ENCODE assay signal across 10 cellular contexts in genomic region chr4:99300934-99301333, GRCh38. TPM values are rescaled to one million over a fixed set of nuclear protein-coding genes. Genes with fewer than 3 reads are reported as not detected.
DNase-seq lines count a peak whose midpoint lies in the region; ATAC-seq and TF ChIP-seq lines count a peak whose summit lies in the region.
"Had no signal": no experiment of that assay in that cellular context is flagged by ENCODE, and none has a peak within 500 bp of the region (broad histone marks: within the 10 kb centered on the region; RNA-seq: fewer than 3 reads in every experiment).

No MANE protein-coding gene starts in this region.

- peak overlapping the region; percentile 23 for H3K27ac ChIP-seq in muscle layer of colon (ENCODE audit: low read depth, low read length)

- DNase-seq in AG09319 (ENCODE audit: extremely low read depth, low read depth) (peak; percentile 98), NCI-H345 treated with DMSO at 0.1 percent for 48 hours (lab: John Stamatoyannopoulos, UW; ENCODE audit: unreplicated experiment) (peak; percentile 19), epithelial cell of proximal tubule (ENCODE audit: low read depth) (peak; percentile 35), NCI-H1694 treated with DMSO at 0.1 percent for 48 hours (lab: John Stamatoyannopoulos, UW) (no peak), GM10266 (ENCODE audit: extremely low spot score) (no peak), ecto neural progenitor cell (ENCODE audit: low spot score) (no peak)
- DNase-seq: activated effector memory CD4-positive, alpha-beta T cell treated with anti-CD3 and anti-CD28 coated beads, Interleukin-2, amount 50 U/mL, for 16 hours; DND-41 had no signal

- H3K4me1 ChIP-seq in muscle layer of colon (ENCODE audit: insufficient read depth, low read length): peaks cover 19% of the 10 kb centered on the region

- ATAC-seq in HG02884 (IDR thresholded peaks at IDR 0.05; ENCODE audit: unreplicated experiment): no peak

- H3K36me3 ChIP-seq in muscle layer of colon (ENCODE audit: insufficient read depth, low read length): no peaks in the 10 kb centered on the region

- H3K27me3 ChIP-seq in muscle layer of colon (ENCODE audit: control insufficient read depth in 1 of 2, insufficient read depth in 2 of 2, low read length in 2 of 2): no peaks in the 10 kb centered on the region

- no peaks in the 10 kb centered on the region for H3K9me3 ChIP-seq in muscle layer of colon (ENCODE audit: low read length)

- TF ChIP-seq CTCF in AG09319 (IDR thresholded peaks at IDR 0.05; ENCODE audit: low read depth, low read length) (no peak), epithelial cell of proximal tubule (conservative IDR thresholded peaks at IDR 0.05; ENCODE audit: low read depth, low read length) (no peak), GM10266 (IDR thresholded peaks at IDR 0.05; ENCODE audit: control insufficient read depth, insufficient read depth, low read depth, missing control alignments) (no peak)

- H3K9ac ChIP-seq in muscle layer of colon (ENCODE audit: low read length): no peak overlapping the region

- H3K4me3 ChIP-seq in epithelial cell of proximal tubule (ENCODE audit: low read depth, low read length) (no peak overlapping the region), muscle layer of colon (ENCODE audit: low read depth in 1 of 2, low read length in 2 of 2) (no peak overlapping the region)

RNA-seq across cellular contexts. Expression of gene ADH1A, which starts 10.1 kb away (rescaled TPM):
- not detected in 2 replicates for total RNA-seq in epithelial cell of proximal tubule

RNA-seq across cellular contexts. Expression of gene ADH1B, which starts 20.3 kb away (rescaled TPM):
- total RNA-seq in epithelial cell of proximal tubule: not detected in 2 replicates

RNA-seq across cellular contexts. Expression of gene ADH1C, which starts 51.6 kb away (rescaled TPM):
- total RNA-seq in epithelial cell of proximal tubule: not detected in 2 replicates

Comparison
In these comparisons a context has a peak if more than half of its experiments do, and no peak if none do; other contexts are left out.
1. DNase-seq: peak in AG09319 (single experiment), NCI-H345 treated with DMSO at 0.1 percent for 48 hours (single experiment) and epithelial cell of proximal tubule (single experiment); none in NCI-H1694 treated with DMSO at 0.1 percent for 48 hours (single experiment), GM10266 (single experiment) and ecto neural progenitor cell (single experiment).